ENCODE assay signal across 32 cellular contexts in the genomic region with DNA sequence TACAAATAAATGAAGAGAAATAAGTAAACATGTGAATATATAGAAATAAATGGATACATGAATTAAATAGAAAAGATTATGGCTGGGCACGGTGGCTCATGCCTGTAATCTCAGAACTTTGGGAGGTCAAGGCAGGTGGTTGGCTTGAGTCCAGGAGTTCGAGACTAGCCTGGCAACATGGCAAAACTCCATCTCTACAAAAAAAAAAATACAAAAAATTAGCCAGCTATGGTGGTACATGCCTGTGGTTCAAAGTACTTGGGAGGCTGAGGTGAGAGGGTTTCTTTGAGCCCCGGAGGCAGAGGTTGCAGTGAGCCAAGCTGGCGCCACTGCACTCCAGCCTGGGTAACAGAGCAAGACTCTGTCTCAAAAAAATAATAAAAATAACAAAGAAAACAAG. TPM values are rescaled to one million over a fixed set of nuclear protein-coding genes. Genes with fewer than 3 reads are reported as not detected.
"Had no signal": no experiment of that assay in that cellular context is flagged by ENCODE, and none has a peak within 500 bp of the region (broad histone marks: within the 10 kb centered on the region; RNA-seq: fewer than 3 reads in every experiment).

No MANE protein-coding gene starts in this region.

- H3K27me3 ChIP-seq: colonic mucosa, esophagus squamous epithelium, gastrocnemius medialis, heart right ventricle, left lung had no signal

- H3K4me1 ChIP-seq: colonic mucosa, gastrocnemius medialis, lower lobe of right lung had no signal

- H3K9me3 Mint-ChIP-seq: dendritic cell treated with granulocyte-macrophage colony-stimulating factor and Interleukin-4, amounts not matched to agents 40 ng/mL and 50 ng/mL, for 4 days; effector memory CD8-positive, alpha-beta T cell; mesothelial cell of epicardium; naive B cell had no signal

- H3K36me3 ChIP-seq: colonic mucosa, esophagus squamous epithelium, gastrocnemius medialis, heart right ventricle, left lung, lower lobe of right lung had no signal

- H3K27me3 Mint-ChIP-seq: dendritic cell treated with granulocyte-macrophage colony-stimulating factor and Interleukin-4, amounts not matched to agents 40 ng/mL and 50 ng/mL, for 4 days had no signal

- H3K27ac Mint-ChIP-seq: effector memory CD8-positive, alpha-beta T cell; endodermal cell; mesothelial cell of epicardium; naive B cell had no signal

- H3K36me3 Mint-ChIP-seq: mesothelial cell of epicardium, naive B cell had no signal

- H3K9me3 ChIP-seq: colonic mucosa, esophagus squamous epithelium, gastrocnemius medialis, heart right ventricle, left lung, lower lobe of right lung, mucosa of descending colon had no signal

- DNase-seq: colonic mucosa; cortex of kidney; effector CD8-positive, alpha-beta T cell; effector memory CD8-positive, alpha-beta T cell; endodermal cell; erythroblast; esophagus squamous epithelium; foreskin fibroblast; foreskin melanocyte; gastrocnemius medialis; glutamatergic neuron; head of caudate nucleus; heart right ventricle; hippocampal formation; left cardiac atrium; left lung; left ventricle myocardium superior; lower lobe of right lung; mesenchymal stem cell; mucosa of descending colon; naive B cell had no signal

- H3K27ac ChIP-seq: colonic mucosa, epithelial cell of prostate, esophagus squamous epithelium, gastrocnemius medialis, heart right ventricle, left lung, lower lobe of right lung had no signal

- H3K4me3 ChIP-seq: colonic mucosa, esophagus squamous epithelium, gastrocnemius medialis, heart right ventricle, left lung, lower lobe of right lung, mucosa of descending colon had no signal

- H3K4me3 Mint-ChIP-seq: dendritic cell treated with granulocyte-macrophage colony-stimulating factor and Interleukin-4, amounts not matched to agents 40 ng/mL and 50 ng/mL, for 4 days; effector memory CD8-positive, alpha-beta T cell; endodermal cell; mesothelial cell of epicardium; naive B cell had no signal

RNA-seq across cellular contexts. Expression of a gene that starts 5.1 kb away (rescaled TPM):
- total RNA-seq: endodermal cell, mesothelial cell of epicardium, myocyte had no signal

RNA-seq across cellular contexts. Expression of a gene that starts 36.3 kb away (rescaled TPM):
- total RNA-seq: endodermal cell, myocyte had no signal

RNA-seq across cellular contexts. Expression of a gene that starts 36.8 kb away (rescaled TPM):
- total RNA-seq: dermis microvascular lymphatic vessel endothelial cell, kidney epithelial cell, lower leg skin, lung microvascular endothelial cell, myocyte had no signal

RNA-seq across cellular contexts. Expression of a gene that starts 43.7 kb away (rescaled TPM):
- total RNA-seq: colonic mucosa, dermis microvascular lymphatic vessel endothelial cell, endodermal cell, esophagus mucosa, esophagus squamous epithelium, gastrocnemius medialis, glomerular endothelial cell, heart right ventricle, kidney epithelial cell, left cardiac atrium, left ventricle myocardium superior, lower leg skin, lung microvascular endothelial cell, mesenteric fat pad, myocyte had no signal
